In genomic region chr22:30000566-30000965, GRCh38 we compare ENCODE assay signal across 15 cellular contexts.
DNase-seq lines count a peak whose midpoint lies in the region; ATAC-seq and TF ChIP-seq lines count a peak whose summit lies in the region.
"Had no signal": no experiment of that assay in that cellular context is flagged by ENCODE, and none has a peak within 500 bp of the region (broad histone marks: within the 10 kb centered on the region; RNA-seq: fewer than 3 reads in every experiment).

No MANE protein-coding gene starts in this region.

- no peaks in the 10 kb centered on the region for H3K9me3 Mint-ChIP-seq in activated T-cell treated with anti-CD3 and anti-CD28 coated beads, Interleukin-2, amount 50 U/mL, for 24 hours
- H3K9me3 Mint-ChIP-seq: activated T-helper 1 cell treated with anti-CD3 and anti-CD28 coated beads, Interleukin-12 subunit alpha, Interleukin-12 subunit beta, Interleukin-2, Interleukin-4 antibody, amounts not matched to agents 30 ng/mL and 10 ng/mL and 1 ng/mL, durations not matched to agents 14 hours and 24 hours and 36 hours; brain had no signal

- H3K4me1 Mint-ChIP-seq in activated T-cell treated with anti-CD3 and anti-CD28 coated beads, Interleukin-2, amount 50 U/mL, for 24 hours (ENCODE audit: low read depth), result peaks cover 5% of the 10 kb centered on the region

- H3K27me3 Mint-ChIP-seq in activated T-cell treated with anti-CD3 and anti-CD28 coated beads, Interleukin-2, amount 50 U/mL, for 24 hours, result no peaks in the 10 kb centered on the region
- H3K27me3 Mint-ChIP-seq: brain had no signal

- in situ Hi-C loops in brain microvascular endothelial cell (cut with HindIII; ENCODE audit: low pct_ligation_motif_present, low sequenced_read_pairs), result no loop called here

- no peaks in the 10 kb centered on the region for H3K36me3 ChIP-seq in brain microvascular endothelial cell (replicated peaks)

- no peak overlapping the region for H3K4me3 ChIP-seq in brain microvascular endothelial cell (ENCODE audit: low read depth, low read length)
- H3K4me3 ChIP-seq: SK-N-MC, suprapubic skin had no signal

- ATAC-seq in HG03280 (IDR thresholded peaks at IDR 0.05; ENCODE audit: unreplicated experiment), result no peak

- no peak overlapping the region for H3K27ac ChIP-seq in brain microvascular endothelial cell
- H3K27ac ChIP-seq: SK-N-MC, suprapubic skin had no signal

- no peak overlapping the region for H3K4me3 Mint-ChIP-seq in activated T-cell treated with anti-CD3 and anti-CD28 coated beads, Interleukin-2, amount 50 U/mL, for 24 hours
- H3K4me3 Mint-ChIP-seq: activated T-helper 1 cell treated with anti-CD3 and anti-CD28 coated beads, Interleukin-12 subunit alpha, Interleukin-12 subunit beta, Interleukin-2, Interleukin-4 antibody, amounts not matched to agents 30 ng/mL and 10 ng/mL and 1 ng/mL, durations not matched to agents 14 hours and 24 hours and 36 hours; brain had no signal

- peaks cover 47% of the 10 kb centered on the region for H3K36me3 Mint-ChIP-seq in activated T-cell treated with anti-CD3 and anti-CD28 coated beads, Interleukin-2, amount 50 U/mL, for 24 hours (ENCODE audit: low read depth)

- peak overlapping the region; percentile 68 for H3K27ac Mint-ChIP-seq in activated T-cell treated with anti-CD3 and anti-CD28 coated beads, Interleukin-2, amount 50 U/mL, for 24 hours
- H3K27ac Mint-ChIP-seq: activated T-helper 1 cell treated with anti-CD3 and anti-CD28 coated beads, Interleukin-12 subunit alpha, Interleukin-12 subunit beta, Interleukin-2, Interleukin-4 antibody, amounts not matched to agents 30 ng/mL and 10 ng/mL and 1 ng/mL, durations not matched to agents 14 hours and 24 hours and 36 hours had no signal

- no peak for DNase-seq in activated T-cell treated with anti-CD3 and anti-CD28 coated beads, Interleukin-2, amount 50 U/mL, for 24 hours
- DNase-seq in activated T-cell treated with anti-CD3 and anti-CD28 coated beads for 4 hours, result no peak
- peak; percentile 27 for DNase-seq in LHCN-M2 (ENCODE audit: low read depth)
- peak; percentile 56 for DNase-seq in brain microvascular endothelial cell
- DNase-seq in renal cortical epithelial cell (ENCODE audit: low read depth), result peak; percentile 78
- DNase-seq in OCI-M2 (lab: John Stamatoyannopoulos, UW; ENCODE audit: unreplicated experiment), result no peak
- no peak for DNase-seq in cerebellar cortex (ENCODE audit: low spot score)
- DNase-seq: KBM-7, NCI-H1436, NCI-H446 treated with DMSO at 0.1 percent for 48 hours had no signal

- TF ChIP-seq CTCF in brain microvascular endothelial cell (IDR thresholded peaks at IDR 0.05; ENCODE audit: low read depth, low read length, missing control alignments), result no peak

- no peaks in the 10 kb centered on the region for H3K27me3 ChIP-seq in brain microvascular endothelial cell (replicated peaks)
- H3K27me3 ChIP-seq: suprapubic skin had no signal

Comparison
In these comparisons a context has a peak if more than half of its experiments do, and no peak if none do; other contexts are left out.
1. DNase-seq: peak in LHCN-M2 (single experiment), brain microvascular endothelial cell (single experiment) and renal cortical epithelial cell (single experiment); none in activated T-cell treated with anti-CD3 and anti-CD28 coated beads, Interleukin-2, amount 50 U/mL, for 24 hours (single experiment), activated T-cell treated with anti-CD3 and anti-CD28 coated beads for 4 hours (single experiment), OCI-M2 (single experiment) and cerebellar cortex (single experiment).